In genomic region chr20:32597714-32598113, GRCh38 we compare ENCODE assay signal across 2 cellular contexts.
A peak's percentile ranks its signal among the peaks of the same experiment; 100 is the strongest.
TF ChIP-seq lines count a peak whose summit lies in the region.

No MANE protein-coding gene starts in this region.

TF ChIP-seq in HepG2, 621 proteins besides CTCF, POLR2A, EP300 and RAD21:
- TF ChIP-seq ZMYM3 (CRISPR knock-in tag; IDR thresholded peaks at IDR 0.05), result peak; percentile 79
- TF ChIP-seq ELF3 (CRISPR knock-in tag; IDR thresholded peaks at IDR 0.05), result no peak
- 0 out of 2 replicates have a peak, but pooled peaks have one; percentile 12 for TF ChIP-seq FOXO4 (CRISPR knock-in tag; conservative IDR thresholded peaks at IDR 0.05)
- peak; percentile 59; the same call in 1 of the 2 replicates for TF ChIP-seq ZNF121 (CRISPR knock-in tag; IDR thresholded peaks at IDR 0.05)
- TF ChIP-seq FOXA3 (CRISPR knock-in tag; IDR thresholded peaks at IDR 0.05), result no peak
- TF ChIP-seq PHF21A (CRISPR knock-in tag; IDR thresholded peaks at IDR 0.05), result no peak
- no peak for TF ChIP-seq KLF12 (CRISPR knock-in tag; IDR thresholded peaks at IDR 0.05; ENCODE audit: borderline replicate concordance)
- TF ChIP-seq LBX2 (CRISPR knock-in tag; IDR thresholded peaks at IDR 0.05; ENCODE audit: borderline replicate concordance), result no peak
- no peak for TF ChIP-seq ZNF552 (CRISPR knock-in tag; IDR thresholded peaks at IDR 0.05; ENCODE audit: borderline replicate concordance)
- peak; percentile 34; the same call in 1 of the 2 replicates for TF ChIP-seq KDM1A (CRISPR knock-in tag; IDR thresholded peaks at IDR 0.05)

TF ChIP-seq in H1, 55 proteins besides CTCF, POLR2A, EP300 and RAD21:
- TF ChIP-seq KDM1A (IDR thresholded peaks at IDR 0.05; ENCODE audit: borderline replicate concordance, low read length) (peak; percentile 27; the same call in 1 of the 2 replicates), NRF1 (IDR thresholded peaks at IDR 0.05; ENCODE audit: low read depth, low read length) (no peak)
TF ChIP-seq in H1: peak in this region for 1.
